17 cellular contexts compared by ENCODE assay signal in genomic region chr7:105133986-105134655, GRCh38.
"Had no signal": no experiment of that assay in that cellular context is flagged by ENCODE, and none has a peak within 500 bp of the region (broad histone marks: within the 10 kb centered on the region; RNA-seq: fewer than 3 reads in every experiment).

No MANE protein-coding gene starts in this region.

- H3K4me3 ChIP-seq: lung, upper lobe of left lung had no signal

- ATAC-seq: activated naive CD8-positive, alpha-beta T cell treated with anti-CD3 and anti-CD28 coated beads, Interleukin-2, amount 50 U/mL, for 24 hours had no signal

- H3K9me3 Mint-ChIP-seq: activated naive CD8-positive, alpha-beta T cell treated with anti-CD3 and anti-CD28 coated beads, Interleukin-2, amount 50 U/mL, for 24 hours; activated T-helper 1 cell treated with anti-CD3 and anti-CD28 coated beads, Interleukin-12 subunit alpha, Interleukin-12 subunit beta, Interleukin-2, Interleukin-4 antibody, amounts not matched to agents 30 ng/mL and 10 ng/mL and 1 ng/mL, durations not matched to agents 14 hours and 24 hours and 36 hours; neural crest cell; stimulated activated naive CD8-positive, alpha-beta T cell treated with anti-CD3 and anti-CD28 coated beads, Interleukin-15, Interleukin-2, amounts not matched to agents 100 ng/mL and 50 ng/mL, for 24 hours had no signal

- H3K4me3 Mint-ChIP-seq: activated naive CD8-positive, alpha-beta T cell treated with anti-CD3 and anti-CD28 coated beads, Interleukin-2, amount 50 U/mL, for 24 hours; activated T-helper 1 cell treated with anti-CD3 and anti-CD28 coated beads, Interleukin-12 subunit alpha, Interleukin-12 subunit beta, Interleukin-2, Interleukin-4 antibody, amounts not matched to agents 30 ng/mL and 10 ng/mL and 1 ng/mL, durations not matched to agents 14 hours and 24 hours and 36 hours; neural crest cell; stimulated activated naive CD8-positive, alpha-beta T cell treated with anti-CD3 and anti-CD28 coated beads, Interleukin-15, Interleukin-2, amounts not matched to agents 100 ng/mL and 50 ng/mL, for 24 hours had no signal

- H3K27ac ChIP-seq: epithelial cell of prostate, upper lobe of left lung had no signal

- H3K27me3 ChIP-seq: upper lobe of left lung had no signal

- H3K27ac Mint-ChIP-seq: activated naive CD8-positive, alpha-beta T cell treated with anti-CD3 and anti-CD28 coated beads, Interleukin-2, amount 50 U/mL, for 24 hours; activated T-helper 1 cell treated with anti-CD3 and anti-CD28 coated beads, Interleukin-12 subunit alpha, Interleukin-12 subunit beta, Interleukin-2, Interleukin-4 antibody, amounts not matched to agents 30 ng/mL and 10 ng/mL and 1 ng/mL, durations not matched to agents 14 hours and 24 hours and 36 hours; stimulated activated naive CD8-positive, alpha-beta T cell treated with anti-CD3 and anti-CD28 coated beads, Interleukin-15, Interleukin-2, amounts not matched to agents 100 ng/mL and 50 ng/mL, for 24 hours had no signal

- DNase-seq: activated CD4-positive, alpha-beta T cell treated with anti-CD3 and anti-CD28 coated beads, Interleukin-2, amount 50 U/mL, for 1 hour; activated CD8-positive, alpha-beta memory T cell treated with anti-CD3 and anti-CD28 coated beads for 24 hours; activated naive CD8-positive, alpha-beta T cell treated with anti-CD3 and anti-CD28 coated beads, Interleukin-2, amount 50 U/mL, for 24 hours; aorta; foreskin melanocyte; stimulated activated CD4-positive, alpha-beta T cell treated with anti-CD3 and anti-CD28 coated beads, Interleukin-12 subunit alpha, Interleukin-12 subunit beta, amount 100 ng/mL, for 4 hours; stimulated activated CD4-positive, alpha-beta T cell treated with anti-CD3 and anti-CD28 coated beads, Interleukin-1b, Interleukin-23, amount 100 ng/mL, for 48 hours; stimulated activated CD8-positive, alpha-beta memory T cell treated with anti-CD3 and anti-CD28 coated beads, Interleukin-4, amount 100 ng/mL, for 48 hours; T-helper 1 cell; T1000; upper lobe of left lung had no signal

- H3K27me3 Mint-ChIP-seq: activated naive CD8-positive, alpha-beta T cell treated with anti-CD3 and anti-CD28 coated beads, Interleukin-2, amount 50 U/mL, for 24 hours; progenitor cell of endocrine pancreas; stimulated activated naive CD8-positive, alpha-beta T cell treated with anti-CD3 and anti-CD28 coated beads, Interleukin-15, Interleukin-2, amounts not matched to agents 100 ng/mL and 50 ng/mL, for 24 hours had no signal
